In genomic region chr4:150579591-150580234, GRCh38 we compare ENCODE assay signal across 9 cellular contexts. TPM values are rescaled to one million over a fixed set of nuclear protein-coding genes. Genes with fewer than 3 reads are reported as not detected.
DNase-seq lines count a peak whose midpoint lies in the region; ATAC-seq and TF ChIP-seq lines count a peak whose summit lies in the region.
"Had no signal": no experiment of that assay in that cellular context is flagged by ENCODE, and none has a peak within 500 bp of the region (broad histone marks: within the 10 kb centered on the region; RNA-seq: fewer than 3 reads in every experiment).

No MANE protein-coding gene starts in this region.

- no peak for ATAC-seq in GM21737 (IDR thresholded peaks at IDR 0.05; ENCODE audit: unreplicated experiment)
- no peak for ATAC-seq in HG03097 (IDR thresholded peaks at IDR 0.05; ENCODE audit: low FRiP score, unreplicated experiment)

- H3F3A ChIP-seq in SK-N-SH (replicated peaks; ENCODE audit: insufficient read depth): peaks cover 11% of the 10 kb centered on the region

- TF ChIP-seq CTCF in SK-N-SH (IDR thresholded peaks at IDR 0.05) (no peak; the same call in 1 of the 2 replicates), nephron progenitor cell (IDR thresholded peaks at IDR 0.05) (no peak)

- peak overlapping the region; percentile 48; the same call in 1 of the 2 replicates for H3K9ac ChIP-seq in SK-N-SH

- 12% methylated on average over 40 of the region's 65 CpGs for WGBS in SK-N-SH (ENCODE audit: low lambda C conversion rate)

- H4K20me1 ChIP-seq in SK-N-SH (ENCODE audit: insufficient read depth): no peaks in the 10 kb centered on the region

- H3K27me3 ChIP-seq in ACC112 (ENCODE audit: insufficient read depth, low read length): no peaks in the 10 kb centered on the region
- H3K27me3 ChIP-seq in SK-N-SH (ENCODE audit: insufficient read depth): no peaks in the 10 kb centered on the region

- TF ChIP-seq RAD21 in SK-N-SH (IDR thresholded peaks at IDR 0.05; ENCODE audit: low read length): no peak

- H2AFZ ChIP-seq in ACC112 (ENCODE audit: low read length, unreplicated experiment): peak overlapping the region; percentile 26
- peak overlapping the region; percentile 77; the same call in 1 of the 2 replicates for H2AFZ ChIP-seq in SK-N-SH (ENCODE audit: low read depth)

- no peaks in the 10 kb centered on the region for H3K9me2 ChIP-seq in SK-N-SH

- no peak for TF ChIP-seq EP300 in SK-N-SH (IDR thresholded peaks at IDR 0.05; ENCODE audit: borderline replicate concordance in 1 of 2, low read depth in 1 of 2, low read length in 1 of 2)

- H3K27ac ChIP-seq in ACC112 (ENCODE audit: low read depth, low read length): peak overlapping the region; percentile 61
- peak overlapping the region in 1 of 2 experiments; percentile 49; a peak in 2 of 4 replicates for H3K27ac ChIP-seq in SK-N-SH (ENCODE audit: low read depth in 2 of 2, low read length in 1 of 2)

- no peaks in the 10 kb centered on the region for H3K36me3 Mint-ChIP-seq in nephron progenitor cell (ENCODE audit: low read depth)

- H3K36me3 ChIP-seq in ACC112 (ENCODE audit: insufficient read depth, low read length): 0 out of 2 replicates have a peak, but pooled peaks cover 5% of the 10 kb centered on the region
- H3K36me3 ChIP-seq in SK-N-SH (replicated peaks in 1 of 2; ENCODE audit: control insufficient read depth in 1 of 2, insufficient read depth in 2 of 2, low read length in 1 of 2): no peaks in the 10 kb centered on the region

- peak overlapping the region; percentile 78 for H3K4me3 ChIP-seq in ACC112 (ENCODE audit: low read depth, low read length)
- peak overlapping the region; percentile 54 to 63 for H3K4me3 ChIP-seq in SK-N-SH (ENCODE audit: low read depth in 2 of 2, low read length in 1 of 2)

- CTCF ChIA-PET in SK-N-SH (lab: Yijun Ruan, JAX): interaction anchor here (1.0 to 1.2 kb wide), 2 partner anchors 17 to 287 kb away, joined by 3 read pairs; no protein-coding TSS in a partner anchor

- H3K4me3 Mint-ChIP-seq in nephron progenitor cell: peak overlapping the region; percentile 84

- H3K4me1 ChIP-seq in ACC112 (ENCODE audit: control insufficient read depth, insufficient read depth, low read length, unreplicated experiment) (no peaks in the 10 kb centered on the region), SK-N-SH (ENCODE audit: control insufficient read depth in 1 of 2, insufficient read depth in 2 of 2, low read depth in 1 of 2, low read length in 1 of 2) (peaks cover 0 to 30% of the 10 kb centered on the region in 2 experiments; a peak in 2 of 4 replicates)

- H3K9me3 Mint-ChIP-seq in nephron progenitor cell: no peaks in the 10 kb centered on the region
- H3K9me3 Mint-ChIP-seq: activated T-helper 2 cell treated with anti-CD3 and anti-CD28 coated beads, Interferon-gamma antibody, Interleukin-2, Interleukin-4, amounts not matched to agents 10 μg/mL and 5 μg/mL and 100 μg/mL, durations not matched to agents 14 hours and 24 hours and 36 hours had no signal

- peak overlapping the region; percentile 79 for H3K4me2 ChIP-seq in SK-N-SH

- POLR2A ChIA-PET in SK-N-SH (lab: Yijun Ruan, JAX): no interaction called here

- H3K4me1 Mint-ChIP-seq in nephron progenitor cell: peaks cover 56% of the 10 kb centered on the region

- no peaks in the 10 kb centered on the region for H3K9me3 ChIP-seq in SK-N-SH

- H3K79me2 ChIP-seq in ACC112 (ENCODE audit: control insufficient read depth, insufficient read depth, low read length, unreplicated experiment) (peaks cover 60% of the 10 kb centered on the region), SK-N-SH (ENCODE audit: insufficient read depth) (peaks cover 4% of the 10 kb centered on the region)

- peaks cover 78% of the 10 kb centered on the region for H3K27me3 Mint-ChIP-seq in nephron progenitor cell (ENCODE audit: low read depth, poor library complexity)

- DNase-seq in SK-N-SH (peak; percentile 57), glomerular visceral epithelial cell (ENCODE audit: extremely low spot score) (peak; percentile 63), nephron progenitor cell (peak; percentile 65), putamen (ENCODE audit: low spot score) (no peak)
- no peak for DNase-seq in activated naive CD4-positive, alpha-beta T cell treated with anti-CD3 and anti-CD28 coated beads, Interleukin-2, amount 50 U/mL, for 16 hours

- H3K27ac Mint-ChIP-seq in nephron progenitor cell: no peak overlapping the region
- H3K27ac Mint-ChIP-seq: activated T-helper 2 cell treated with anti-CD3 and anti-CD28 coated beads, Interferon-gamma antibody, Interleukin-2, Interleukin-4, amounts not matched to agents 10 μg/mL and 5 μg/mL and 100 μg/mL, durations not matched to agents 14 hours and 24 hours and 36 hours had no signal

TF ChIP-seq in SK-N-SH, 30 proteins besides CTCF, POLR2A, EP300 and RAD21:
- no peak for TF ChIP-seq RCOR1 (IDR thresholded peaks at IDR 0.05; ENCODE audit: low read length)
- TF ChIP-seq MAX (IDR thresholded peaks at IDR 0.05; ENCODE audit: low read depth): peak; percentile 46; the same call in 1 of the 2 replicates

RNA-seq across cellular contexts. Expression of gene MAB21L2, which starts 2.2 kb away (rescaled TPM):
- polyA plus RNA-seq in SK-N-SH (2012; rRNA removed): 0.92 and 1.2 TPM in 2 replicates
- polyA plus RNA-seq in SK-N-SH (2012; cell fraction: cytosol; rRNA removed): 0.90 and 1.3 TPM in 2 replicates
- polyA plus RNA-seq in SK-N-SH (2012; cell fraction: nucleus; rRNA removed): 0.36 and 0.74 TPM in 2 replicates

Comparison
In these comparisons a context has a peak if more than half of its experiments do, and no peak if none do; other contexts are left out.
1. DNase-seq: peak in SK-N-SH (single experiment), glomerular visceral epithelial cell (single experiment) and nephron progenitor cell (single experiment); none in activated naive CD4-positive, alpha-beta T cell treated with anti-CD3 and anti-CD28 coated beads, Interleukin-2, amount 50 U/mL, for 16 hours (single experiment) and putamen (single experiment).